15 cellular contexts compared by ENCODE assay signal in genomic region chr6:50699086-50699886, GRCh38. TPM values are rescaled to one million over a fixed set of nuclear protein-coding genes. Genes with fewer than 3 reads are reported as not detected.
A peak's percentile ranks its signal among the peaks of the same experiment; 100 is the strongest.
DNase-seq lines count a peak whose midpoint lies in the region; ATAC-seq and TF ChIP-seq lines count a peak whose summit lies in the region.
"Had no signal": no experiment of that assay in that cellular context is flagged by ENCODE, and none has a peak within 500 bp of the region (broad histone marks: within the 10 kb centered on the region; RNA-seq: fewer than 3 reads in every experiment).

No MANE protein-coding gene starts in this region.

- H3K27ac Mint-ChIP-seq in glutamatergic neuron (ENCODE audit: unreplicated experiment), result peak overlapping the region; percentile 45
- H3K27ac Mint-ChIP-seq: activated CD8-positive, alpha-beta T cell treated with anti-CD3 and anti-CD28 coated beads for 36 hours; natural killer cell had no signal

- CTCF ChIA-PET in GM10248 (lab: Yijun Ruan, JAX), result interaction anchor here (0.9 to 1.1 kb wide), 2 partner anchors 11 to 15 kb away, joined by 3 read pairs; no protein-coding TSS in a partner anchor

- H3K9me3 Mint-ChIP-seq in glutamatergic neuron (ENCODE audit: unreplicated experiment), result no peaks in the 10 kb centered on the region
- H3K9me3 Mint-ChIP-seq: activated CD8-positive, alpha-beta T cell treated with anti-CD3 and anti-CD28 coated beads for 36 hours had no signal

- TF ChIP-seq CTCF in glutamatergic neuron (IDR thresholded peaks at IDR 0.05; ENCODE audit: partially characterized antibody, unreplicated experiment) (no peak), GM10248 (IDR thresholded peaks at IDR 0.05; ENCODE audit: control extremely low read depth, extremely low read depth, low read depth, missing control alignments) (no peak)

- H3K4me1 Mint-ChIP-seq in glutamatergic neuron (ENCODE audit: low read depth, unreplicated experiment), result peaks cover 5% of the 10 kb centered on the region
- H3K4me1 Mint-ChIP-seq: natural killer cell had no signal

- H3K36me3 Mint-ChIP-seq in glutamatergic neuron (ENCODE audit: unreplicated experiment), result no peaks in the 10 kb centered on the region
- H3K36me3 Mint-ChIP-seq: natural killer cell had no signal

- ATAC-seq in GM18519 (IDR thresholded peaks at IDR 0.05; ENCODE audit: low FRiP score, unreplicated experiment), result peak; percentile 85
- peak; percentile 60 for ATAC-seq in HG03103 (IDR thresholded peaks at IDR 0.05; ENCODE audit: low read depth, unreplicated experiment)
- ATAC-seq in SK-N-SH treated with all-trans-retinoic acid at 6 μM for 48 hours, result no peak
- ATAC-seq in HG03439 (IDR thresholded peaks at IDR 0.05; ENCODE audit: unreplicated experiment), result no peak
- ATAC-seq: activated CD8-positive, alpha-beta T cell treated with anti-CD3 and anti-CD28 coated beads for 36 hours; natural killer cell had no signal

- peaks cover 2% of the 10 kb centered on the region for H3K27me3 Mint-ChIP-seq in glutamatergic neuron (ENCODE audit: unreplicated experiment)

- POLR2A ChIA-PET in GM10248 (lab: Yijun Ruan, JAX), result no interaction called here

- H3K4me3 Mint-ChIP-seq in glutamatergic neuron (ENCODE audit: unreplicated experiment), result no peak overlapping the region
- H3K4me3 Mint-ChIP-seq: activated CD8-positive, alpha-beta T cell treated with anti-CD3 and anti-CD28 coated beads for 36 hours; natural killer cell had no signal

- no peak for DNase-seq in glutamatergic neuron
- DNase-seq in NCI-H1417 treated with DMSO at 0.1 percent for 48 hours (lab: John Stamatoyannopoulos, UW), result no peak
- no peak for DNase-seq in activated naive CD4-positive, alpha-beta T cell treated with Interleukin-2 at 50 U/mL for 16 hours
- DNase-seq in GM10248 (ENCODE audit: extremely low spot score), result no peak
- DNase-seq: activated CD8-positive, alpha-beta T cell treated with anti-CD3 and anti-CD28 coated beads for 36 hours; adrenal gland; Caco-2; cerebellar nuclear complex; mammary epithelial cell; natural killer cell; SHP77 had no signal

TF ChIP-seq in SK-N-SH treated with all-trans-retinoic acid at 6 μM for 48 hours, 23 proteins besides CTCF, POLR2A, EP300 and RAD21:
- peak; percentile 64 for TF ChIP-seq ISL1 (CRISPR knock-in tag; IDR thresholded peaks at IDR 0.05)
- TF ChIP-seq, protein P1, sequence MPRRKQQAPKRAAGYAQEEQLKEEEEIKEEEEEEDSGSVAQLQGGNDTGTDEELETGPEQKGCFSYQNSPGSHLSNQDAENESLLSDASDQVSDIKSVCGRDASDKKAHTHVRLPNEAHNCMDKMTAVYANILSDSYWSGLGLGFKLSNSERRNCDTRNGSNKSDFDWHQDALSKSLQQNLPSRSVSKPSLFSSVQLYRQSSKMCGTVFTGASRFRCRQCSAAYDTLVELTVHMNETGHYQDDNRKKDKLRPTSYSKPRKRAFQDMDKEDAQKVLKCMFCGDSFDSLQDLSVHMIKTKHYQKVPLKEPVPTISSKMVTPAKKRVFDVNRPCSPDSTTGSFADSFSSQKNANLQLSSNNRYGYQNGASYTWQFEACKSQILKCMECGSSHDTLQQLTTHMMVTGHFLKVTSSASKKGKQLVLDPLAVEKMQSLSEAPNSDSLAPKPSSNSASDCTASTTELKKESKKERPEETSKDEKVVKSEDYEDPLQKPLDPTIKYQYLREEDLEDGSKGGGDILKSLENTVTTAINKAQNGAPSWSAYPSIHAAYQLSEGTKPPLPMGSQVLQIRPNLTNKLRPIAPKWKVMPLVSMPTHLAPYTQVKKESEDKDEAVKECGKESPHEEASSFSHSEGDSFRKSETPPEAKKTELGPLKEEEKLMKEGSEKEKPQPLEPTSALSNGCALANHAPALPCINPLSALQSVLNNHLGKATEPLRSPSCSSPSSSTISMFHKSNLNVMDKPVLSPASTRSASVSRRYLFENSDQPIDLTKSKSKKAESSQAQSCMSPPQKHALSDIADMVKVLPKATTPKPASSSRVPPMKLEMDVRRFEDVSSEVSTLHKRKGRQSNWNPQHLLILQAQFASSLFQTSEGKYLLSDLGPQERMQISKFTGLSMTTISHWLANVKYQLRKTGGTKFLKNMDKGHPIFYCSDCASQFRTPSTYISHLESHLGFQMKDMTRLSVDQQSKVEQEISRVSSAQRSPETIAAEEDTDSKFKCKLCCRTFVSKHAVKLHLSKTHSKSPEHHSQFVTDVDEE (CRISPR knock-in tag; IDR thresholded peaks at IDR 0.05), result 0 out of 2 replicates have a peak, but pooled peaks have one; percentile 34
- peak; percentile 26; the same call in 1 of the 2 replicates for TF ChIP-seq TCF4 (CRISPR knock-in tag; IDR thresholded peaks at IDR 0.05; ENCODE audit: borderline replicate concordance)
- 0 out of 2 replicates have a peak, but pooled peaks have one; percentile 49 for TF ChIP-seq CSDC2 (CRISPR knock-in tag; IDR thresholded peaks at IDR 0.05)
- TF ChIP-seq OSR1 (CRISPR knock-in tag; IDR thresholded peaks at IDR 0.05), result no peak
- TF ChIP-seq ZNF8 (CRISPR knock-in tag; IDR thresholded peaks at IDR 0.05), result no peak
TF ChIP-seq in SK-N-SH treated with all-trans-retinoic acid at 6 μM for 48 hours: peak in this region for 4.

RNA-seq across cellular contexts. Expression of gene TFAP2D, which starts 14.0 kb away (rescaled TPM):
- total RNA-seq in glutamatergic neuron (ENCODE audit: unreplicated experiment), result not detected
- total RNA-seq: activated CD8-positive, alpha-beta T cell treated with anti-CD3 and anti-CD28 coated beads for 36 hours; adrenal gland; Caco-2; mammary epithelial cell; natural killer cell had no signal

Comparison
In these comparisons a context has a peak if more than half of its experiments do, and no peak if none do; other contexts are left out.
1. ATAC-seq: peak in GM18519 (single experiment) and HG03103 (single experiment); none in SK-N-SH treated with all-trans-retinoic acid at 6 μM for 48 hours (single experiment) and HG03439 (single experiment).